8 cellular contexts compared by ENCODE assay signal in genomic region chr9:5843450-5844249, GRCh38. TPM values are rescaled to one million over a fixed set of nuclear protein-coding genes. Genes with fewer than 3 reads are reported as not detected.
DNase-seq lines count a peak whose midpoint lies in the region; ATAC-seq and TF ChIP-seq lines count a peak whose summit lies in the region.

No MANE protein-coding gene starts in this region.

- H3K4me1 Mint-ChIP-seq in osteocyte (ENCODE audit: unreplicated experiment) = peaks cover 44% of the 10 kb centered on the region

- DNase-seq in H4 (ENCODE audit: low spot score) = peak; percentile 7
- peak; percentile 95 for DNase-seq in NCI-H69 (lab: John Stamatoyannopoulos, UW)
- DNase-seq in effector memory CD4-positive, alpha-beta T cell = no peak
- DNase-seq in osteocyte (ENCODE audit: extremely low spot score, unreplicated experiment) = no peak
- no peak for DNase-seq in mucosa of gallbladder (ENCODE audit: low spot score)
- DNase-seq in coronary artery (ENCODE audit: low spot score) = no peak

- no peaks in the 10 kb centered on the region for H3K36me3 ChIP-seq in effector memory CD4-positive, alpha-beta T cell (ENCODE audit: control insufficient read depth, insufficient read depth, low read length)

- no peaks in the 10 kb centered on the region for H3K9me3 Mint-ChIP-seq in osteocyte (ENCODE audit: unreplicated experiment)

- no peaks in the 10 kb centered on the region for H3K9me3 ChIP-seq in effector memory CD4-positive, alpha-beta T cell (ENCODE audit: control insufficient read depth, low read length)

- TF ChIP-seq CTCF in osteocyte (IDR thresholded peaks at IDR 0.05) (peak; percentile 18), coronary artery (IDR thresholded peaks at IDR 0.05) (no peak)

- H3K36me3 Mint-ChIP-seq in osteocyte (ENCODE audit: unreplicated experiment) = peaks cover 2% of the 10 kb centered on the region

- H3K4me3 Mint-ChIP-seq in osteocyte (ENCODE audit: unreplicated experiment) = peak overlapping the region; percentile 52

- H3K27me3 ChIP-seq in effector memory CD4-positive, alpha-beta T cell (replicated peaks; ENCODE audit: control insufficient read depth, insufficient read depth, low read length, poor library complexity, severe bottlenecking) = no peaks in the 10 kb centered on the region

- H3K27ac Mint-ChIP-seq in osteocyte (ENCODE audit: unreplicated experiment) = peak overlapping the region; percentile 91

- peak overlapping the region; percentile 46 for H3K27ac ChIP-seq in effector memory CD4-positive, alpha-beta T cell (ENCODE audit: insufficient read depth, low read length, poor library complexity, severe bottlenecking)
- peak overlapping the region in 1 of 2 donors; percentile 20 for H3K27ac ChIP-seq in coronary artery

- H3K4me1 ChIP-seq in effector memory CD4-positive, alpha-beta T cell (ENCODE audit: control insufficient read depth, insufficient read depth, low read length, poor library complexity, severe bottlenecking) = peaks cover 31% of the 10 kb centered on the region

- H3K27me3 Mint-ChIP-seq in osteocyte (ENCODE audit: unreplicated experiment) = peaks cover 20% of the 10 kb centered on the region

- ATAC-seq in HG03045 (IDR thresholded peaks at IDR 0.05; ENCODE audit: unreplicated experiment) = no peak
- ATAC-seq in GM19455 (IDR thresholded peaks at IDR 0.05; ENCODE audit: unreplicated experiment) = no peak

- H3K4me3 ChIP-seq in effector memory CD4-positive, alpha-beta T cell (ENCODE audit: insufficient read depth, low read depth, low read length, poor library complexity, severe bottlenecking) = no peak overlapping the region
- no peak overlapping the region for H3K4me3 ChIP-seq in coronary artery

RNA-seq across cellular contexts. Expression of gene ERMP1, which starts 10.7 kb away (rescaled TPM):
- 5.9 and 6.2 TPM in 2 replicates for total RNA-seq in H4 (2014; rRNA removed; shearing (Covaris generic))
- total RNA-seq in osteocyte = 19.7 and 20.4 TPM in 2 replicates
- 61.3 TPM for total RNA-seq in mucosa of gallbladder

RNA-seq across cellular contexts. Expression of gene MLANA, which starts 47.0 kb away (rescaled TPM):
- total RNA-seq in H4 (2014; rRNA removed; shearing (Covaris generic)) = not detected in 2 replicates
- not detected in 2 replicates for total RNA-seq in osteocyte
- not detected for total RNA-seq in mucosa of gallbladder

Comparison
In these comparisons a context has a peak if more than half of its experiments do, and no peak if none do; other contexts are left out.
1. DNase-seq: peak in H4 (single experiment) and NCI-H69 (single experiment); none in effector memory CD4-positive, alpha-beta T cell (0 of 3), osteocyte (single experiment), mucosa of gallbladder (single experiment) and coronary artery (single experiment).